Comparison of ENCODE assay signal across 1 cellular context in the genomic region with DNA sequence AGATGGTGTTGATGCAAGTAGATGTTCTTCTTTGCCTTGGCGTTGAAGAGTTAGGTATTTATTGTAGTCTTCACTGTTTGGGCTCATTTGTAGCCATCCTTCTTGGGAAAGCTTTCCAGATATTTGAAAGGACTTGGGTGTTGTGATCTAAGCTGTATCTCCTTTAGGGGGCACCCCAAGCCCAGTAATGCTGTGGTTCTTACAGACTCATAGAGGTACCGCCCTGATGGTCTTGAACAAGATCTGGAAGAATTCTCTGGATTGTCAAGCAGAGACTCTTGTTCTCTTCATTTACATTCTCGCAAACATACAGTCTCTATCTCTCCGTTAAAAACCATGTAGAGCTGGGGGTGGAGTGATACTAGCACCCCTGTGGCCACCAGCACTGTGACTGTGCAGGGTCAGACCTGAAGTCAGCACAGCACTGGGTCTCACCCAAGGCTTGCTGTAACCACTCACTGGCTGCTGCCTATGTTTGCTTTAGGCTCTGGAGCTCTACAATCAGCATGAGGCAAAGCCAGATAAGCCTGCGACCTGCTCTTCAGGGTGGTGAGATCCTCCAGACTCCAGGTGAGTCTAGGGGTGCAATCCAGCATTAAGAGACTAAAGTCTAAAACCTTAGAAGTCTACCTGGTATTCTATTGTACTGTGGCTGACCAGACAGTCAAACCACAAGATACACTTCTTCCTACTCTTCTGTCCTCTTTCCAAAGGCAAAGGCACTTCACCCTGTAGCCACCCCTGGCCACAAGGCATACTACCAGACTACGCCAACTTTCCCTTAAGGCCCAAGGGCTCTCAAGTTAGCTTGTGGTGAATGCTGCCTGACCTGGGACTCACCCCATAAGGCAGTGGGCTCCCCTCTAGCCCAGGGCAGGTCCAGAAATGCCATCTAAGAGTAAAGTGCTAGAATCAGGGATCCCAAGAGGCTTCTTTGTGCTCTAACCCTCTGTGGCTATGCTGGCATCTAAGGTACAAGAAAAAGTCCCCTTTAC.
TF ChIP-seq lines count a peak whose summit lies in the region.

No MANE protein-coding gene starts in this region.

TF ChIP-seq in WTC11, 78 proteins besides CTCF, POLR2A, EP300 and RAD21 (continued from another document):
- TF ChIP-seq, protein P1, sequence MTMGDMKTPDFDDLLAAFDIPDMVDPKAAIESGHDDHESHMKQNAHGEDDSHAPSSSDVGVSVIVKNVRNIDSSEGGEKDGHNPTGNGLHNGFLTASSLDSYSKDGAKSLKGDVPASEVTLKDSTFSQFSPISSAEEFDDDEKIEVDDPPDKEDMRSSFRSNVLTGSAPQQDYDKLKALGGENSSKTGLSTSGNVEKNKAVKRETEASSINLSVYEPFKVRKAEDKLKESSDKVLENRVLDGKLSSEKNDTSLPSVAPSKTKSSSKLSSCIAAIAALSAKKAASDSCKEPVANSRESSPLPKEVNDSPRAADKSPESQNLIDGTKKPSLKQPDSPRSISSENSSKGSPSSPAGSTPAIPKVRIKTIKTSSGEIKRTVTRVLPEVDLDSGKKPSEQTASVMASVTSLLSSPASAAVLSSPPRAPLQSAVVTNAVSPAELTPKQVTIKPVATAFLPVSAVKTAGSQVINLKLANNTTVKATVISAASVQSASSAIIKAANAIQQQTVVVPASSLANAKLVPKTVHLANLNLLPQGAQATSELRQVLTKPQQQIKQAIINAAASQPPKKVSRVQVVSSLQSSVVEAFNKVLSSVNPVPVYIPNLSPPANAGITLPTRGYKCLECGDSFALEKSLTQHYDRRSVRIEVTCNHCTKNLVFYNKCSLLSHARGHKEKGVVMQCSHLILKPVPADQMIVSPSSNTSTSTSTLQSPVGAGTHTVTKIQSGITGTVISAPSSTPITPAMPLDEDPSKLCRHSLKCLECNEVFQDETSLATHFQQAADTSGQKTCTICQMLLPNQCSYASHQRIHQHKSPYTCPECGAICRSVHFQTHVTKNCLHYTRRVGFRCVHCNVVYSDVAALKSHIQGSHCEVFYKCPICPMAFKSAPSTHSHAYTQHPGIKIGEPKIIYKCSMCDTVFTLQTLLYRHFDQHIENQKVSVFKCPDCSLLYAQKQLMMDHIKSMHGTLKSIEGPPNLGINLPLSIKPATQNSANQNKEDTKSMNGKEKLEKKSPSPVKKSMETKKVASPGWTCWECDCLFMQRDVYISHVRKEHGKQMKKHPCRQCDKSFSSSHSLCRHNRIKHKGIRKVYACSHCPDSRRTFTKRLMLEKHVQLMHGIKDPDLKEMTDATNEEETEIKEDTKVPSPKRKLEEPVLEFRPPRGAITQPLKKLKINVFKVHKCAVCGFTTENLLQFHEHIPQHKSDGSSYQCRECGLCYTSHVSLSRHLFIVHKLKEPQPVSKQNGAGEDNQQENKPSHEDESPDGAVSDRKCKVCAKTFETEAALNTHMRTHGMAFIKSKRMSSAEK (CRISPR knock-in tag; IDR thresholded peaks at IDR 0.05; ENCODE audit: borderline replicate concordance), result no peak
- no peak for TF ChIP-seq CBFB (CRISPR knock-in tag; IDR thresholded peaks at IDR 0.05; ENCODE audit: low read depth)
- TF ChIP-seq EMX1 (CRISPR knock-in tag; IDR thresholded peaks at IDR 0.05), result no peak
- no peak for TF ChIP-seq MYBL2 (CRISPR knock-in tag; IDR thresholded peaks at IDR 0.05)
- TF ChIP-seq TEAD4 (CRISPR knock-in tag; IDR thresholded peaks at IDR 0.05), result no peak
- TF ChIP-seq FOXP1 (CRISPR knock-in tag; IDR thresholded peaks at IDR 0.05; ENCODE audit: borderline replicate concordance), result 0 out of 2 replicates have a peak, but pooled peaks have one; percentile 19
- TF ChIP-seq OVOL2 (CRISPR knock-in tag; IDR thresholded peaks at IDR 0.05; ENCODE audit: borderline replicate concordance), result no peak
- TF ChIP-seq, protein P2, sequence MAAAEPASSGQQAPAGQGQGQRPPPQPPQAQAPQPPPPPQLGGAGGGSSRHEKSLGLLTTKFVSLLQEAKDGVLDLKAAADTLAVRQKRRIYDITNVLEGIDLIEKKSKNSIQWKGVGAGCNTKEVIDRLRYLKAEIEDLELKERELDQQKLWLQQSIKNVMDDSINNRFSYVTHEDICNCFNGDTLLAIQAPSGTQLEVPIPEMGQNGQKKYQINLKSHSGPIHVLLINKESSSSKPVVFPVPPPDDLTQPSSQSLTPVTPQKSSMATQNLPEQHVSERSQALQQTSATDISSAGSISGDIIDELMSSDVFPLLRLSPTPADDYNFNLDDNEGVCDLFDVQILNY (CRISPR knock-in tag; IDR thresholded peaks at IDR 0.05), result no peak
